In genomic region chr4:128354205-128354821, GRCh38 we compare ENCODE assay signal across 11 cellular contexts.
DNase-seq lines count a peak whose midpoint lies in the region; ATAC-seq and TF ChIP-seq lines count a peak whose summit lies in the region.
"Had no signal": no experiment of that assay in that cellular context is flagged by ENCODE, and none has a peak within 500 bp of the region (broad histone marks: within the 10 kb centered on the region; RNA-seq: fewer than 3 reads in every experiment).

No MANE protein-coding gene starts in this region.

- no peak for TF ChIP-seq POLR2A in esophagus squamous epithelium (IDR thresholded peaks at IDR 0.05)

- H3K4me3 Mint-ChIP-seq in mesothelial cell of epicardium = no peak overlapping the region
- H3K4me3 Mint-ChIP-seq: activated T-helper 1 cell treated with anti-CD3 and anti-CD28 coated beads, Interleukin-12 subunit alpha, Interleukin-12 subunit beta, Interleukin-2, Interleukin-4 antibody, amounts not matched to agents 30 ng/mL and 10 ng/mL and 1 ng/mL, durations not matched to agents 14 hours and 24 hours and 36 hours; memory B cell had no signal

- intact Hi-C loops in esophagus squamous epithelium (cut with DNase I) = no loop called here

- TF ChIP-seq CTCF in mesothelial cell of epicardium (IDR thresholded peaks at IDR 0.05; ENCODE audit: unreplicated experiment) = no peak
- no peak for TF ChIP-seq CTCF in esophagus squamous epithelium (IDR thresholded peaks at IDR 0.05)

- H3K9me3 ChIP-seq in esophagus squamous epithelium = no peaks in the 10 kb centered on the region

- H3K4me1 Mint-ChIP-seq in mesothelial cell of epicardium = peaks cover 30% of the 10 kb centered on the region
- H3K4me1 Mint-ChIP-seq: memory B cell had no signal

- ATAC-seq in HG03469 (IDR thresholded peaks at IDR 0.05; ENCODE audit: unreplicated experiment) (no peak), GM18511 (IDR thresholded peaks at IDR 0.05; ENCODE audit: unreplicated experiment) (no peak)

- H3K4me1 ChIP-seq in esophagus squamous epithelium = peaks cover 4 to 21% (median 9%) of the 10 kb centered on the region in 3 donors

- H3K27me3 Mint-ChIP-seq in mesothelial cell of epicardium (ENCODE audit: low read depth) = no peaks in the 10 kb centered on the region
- H3K27me3 Mint-ChIP-seq: memory B cell had no signal

- H3K36me3 Mint-ChIP-seq in mesothelial cell of epicardium = peaks cover 2% of the 10 kb centered on the region

- H3K4me3 ChIP-seq in Jurkat, Clone E6-1 (ENCODE audit: low read length) = no peak overlapping the region
- no peak overlapping the region for H3K4me3 ChIP-seq in esophagus squamous epithelium
- H3K4me3 ChIP-seq: GM12878 had no signal

- H3K27ac ChIP-seq in esophagus squamous epithelium = no peak overlapping the region

- peak; percentile 61 for DNase-seq in COR-L47 (lab: John Stamatoyannopoulos, UW)
- peak; percentile 9 for DNase-seq in Jurkat, Clone E6-1 (ENCODE audit: low read depth, low spot score)
- DNase-seq in dedifferentiated amniotic fluid mesenchymal stem cell (ENCODE audit: extremely low spot score) = peak; percentile 79
- no peak for DNase-seq in mesothelial cell of epicardium (ENCODE audit: low spot score in 2 of 2, unreplicated experiment in 2 of 2)
- no peak for DNase-seq in T-helper 2 cell
- no peak for DNase-seq in esophagus squamous epithelium (lab: John Stamatoyannopoulos, UW)

- H3K36me3 ChIP-seq in esophagus squamous epithelium = no peaks in the 10 kb centered on the region

- H3K27me3 ChIP-seq in esophagus squamous epithelium = no peaks in the 10 kb centered on the region

- peaks cover 6% of the 10 kb centered on the region for H3K9me3 Mint-ChIP-seq in mesothelial cell of epicardium
- H3K9me3 Mint-ChIP-seq: activated T-helper 1 cell treated with anti-CD3 and anti-CD28 coated beads, Interleukin-12 subunit alpha, Interleukin-12 subunit beta, Interleukin-2, Interleukin-4 antibody, amounts not matched to agents 30 ng/mL and 10 ng/mL and 1 ng/mL, durations not matched to agents 14 hours and 24 hours and 36 hours had no signal

- WGBS in esophagus squamous epithelium, 2 donors = 57 to 64% methylated on average over 4 of the region's 4 CpGs

- peak overlapping the region; percentile 51 for H3K27ac Mint-ChIP-seq in mesothelial cell of epicardium
- H3K27ac Mint-ChIP-seq: activated T-helper 1 cell treated with anti-CD3 and anti-CD28 coated beads, Interleukin-12 subunit alpha, Interleukin-12 subunit beta, Interleukin-2, Interleukin-4 antibody, amounts not matched to agents 30 ng/mL and 10 ng/mL and 1 ng/mL, durations not matched to agents 14 hours and 24 hours and 36 hours; memory B cell had no signal

Comparison
In these comparisons a context has a peak if more than half of its experiments do, and no peak if none do; other contexts are left out.
1. DNase-seq: peak in COR-L47 (single experiment), Jurkat, Clone E6-1 (single experiment) and dedifferentiated amniotic fluid mesenchymal stem cell (single experiment); none in mesothelial cell of epicardium (0 of 2), T-helper 2 cell (0 of 5) and esophagus squamous epithelium (single experiment).